In the genomic region with DNA sequence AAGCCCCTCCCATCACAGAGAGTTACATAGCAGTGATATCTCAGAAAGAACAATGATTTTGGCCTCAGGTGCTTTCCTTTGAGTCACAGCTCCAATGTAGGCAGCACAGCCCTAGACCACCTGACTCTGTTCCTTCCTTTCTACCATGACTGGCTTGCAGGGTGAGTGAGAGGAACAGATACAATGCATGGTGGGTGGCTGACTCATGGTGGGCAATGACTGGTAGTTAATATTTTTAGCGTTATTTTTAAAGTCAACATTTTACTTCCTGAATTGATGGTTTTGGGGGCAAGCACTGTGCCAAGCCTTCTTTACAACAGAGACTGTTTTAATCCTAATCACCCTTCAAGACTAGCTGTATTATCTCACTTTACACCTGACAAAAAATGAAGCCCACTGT, we compare ENCODE assay signal across 9 cellular contexts. TPM values are rescaled to one million over a fixed set of nuclear protein-coding genes. Genes with fewer than 3 reads are reported as not detected.
A peak's percentile ranks its signal among the peaks of the same experiment; 100 is the strongest.
DNase-seq lines count a peak whose midpoint lies in the region; ATAC-seq, FAIRE-seq and TF ChIP-seq lines count a peak whose summit lies in the region.
"Had no signal": no experiment of that assay in that cellular context is flagged by ENCODE, and none has a peak within 500 bp of the region (broad histone marks: within the 10 kb centered on the region; RNA-seq: fewer than 3 reads in every experiment).

No MANE protein-coding gene starts in this region.

- TF ChIP-seq POLR2A in GM12892 (IDR thresholded peaks at IDR 0.05; ENCODE audit: low read depth, low read length), result peak; percentile 46; the same call in 1 of the 2 replicates

- FAIRE-seq in GM12892 (lab: Jason Lieb, UNC), result peak; percentile 98

- intact Hi-C loops in Right ventricle myocardium inferior (cut with DNase I), result loop anchor here (5.0 kb wide), 2 partner anchors 57 to 128 kb away; no protein-coding TSS in a partner anchor

- ATAC-seq in HG02610 (IDR thresholded peaks at IDR 0.05; ENCODE audit: unreplicated experiment) (peak; percentile 68), Right ventricle myocardium inferior (no peak), GM21447 (IDR thresholded peaks at IDR 0.05; ENCODE audit: unreplicated experiment) (no peak)

- DNase-seq in GM12892 (ENCODE audit: insufficient read length) (no peak), NOMO-1 (lab: John Stamatoyannopoulos, UW; ENCODE audit: unreplicated experiment in 2 of 2) (peak; percentile 21 to 47), lung microvascular endothelial cell (ENCODE audit: low read depth in 2 of 2) (peak; percentile 94 to 95), NCI-H526 (lab: John Stamatoyannopoulos, UW) (no peak), Right ventricle myocardium inferior (ENCODE audit: missing footprints) (no peak), NCI-H187 (lab: John Stamatoyannopoulos, UW) (no peak)
- DNase-seq: Karpas-422 had no signal

RNA-seq across cellular contexts. Expression of a gene that starts 32.8 kb away (rescaled TPM):
- polyA plus RNA-seq in GM12892 (2012; ENCODE audit: missing spikeins), result 39.3 TPM
- total RNA-seq in lung microvascular endothelial cell (24.8 and 30.8 TPM in 2 replicates), Right ventricle myocardium inferior (27.1 TPM)

Comparison
In these comparisons a context has a peak if more than half of its experiments do, and no peak if none do; other contexts are left out.
1. DNase-seq: peak in NOMO-1 (2 of 2) and lung microvascular endothelial cell (2 of 2); none in GM12892 (single experiment), NCI-H526 (0 of 2), Right ventricle myocardium inferior (single experiment) and NCI-H187 (0 of 2).